ENCODE assay signal across 8 cellular contexts in the genomic region with DNA sequence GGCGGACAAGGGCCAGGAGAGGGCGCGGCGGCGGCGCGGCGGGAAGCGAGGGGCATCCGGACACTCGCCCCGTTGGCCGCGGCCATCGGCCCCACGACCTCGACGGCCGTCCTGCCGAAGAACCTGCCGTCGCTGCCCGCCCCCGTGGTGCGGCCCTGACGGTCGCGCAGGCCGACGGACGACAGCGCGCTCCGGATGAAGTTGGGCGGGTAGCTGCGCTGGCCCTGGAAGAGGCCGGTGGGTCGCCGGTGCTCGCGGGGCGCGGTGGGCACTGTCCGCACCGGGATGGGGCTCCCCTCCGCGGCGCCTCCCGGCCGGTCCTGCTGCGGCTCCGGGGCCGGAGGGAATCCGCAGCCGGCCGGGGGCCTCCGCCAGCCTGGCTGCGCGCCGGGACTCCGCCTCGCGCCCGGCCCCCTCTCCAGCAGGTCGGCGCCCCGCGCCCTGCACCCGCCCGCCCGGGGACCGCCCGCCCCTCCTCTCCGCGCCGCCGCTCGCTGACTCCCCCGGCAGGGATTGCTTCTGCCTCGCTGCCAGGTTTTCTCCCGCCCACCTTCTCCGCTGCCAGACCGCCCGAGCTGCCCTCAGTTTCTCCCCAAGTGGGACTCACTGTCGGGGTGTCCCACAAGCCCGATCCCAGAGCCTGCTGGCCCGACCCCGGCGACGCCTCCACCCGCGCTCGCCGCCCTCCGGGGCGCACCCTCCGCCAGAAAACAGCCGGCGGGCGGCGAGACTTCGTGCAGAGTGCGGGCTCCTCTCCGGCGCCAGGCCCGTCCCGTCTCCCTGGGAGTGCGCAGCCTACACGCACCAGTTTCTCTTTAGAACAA. TPM values are rescaled to one million over a fixed set of nuclear protein-coding genes. Genes with fewer than 3 reads are reported as not detected.
DNase-seq lines count a peak whose midpoint lies in the region; ATAC-seq and TF ChIP-seq lines count a peak whose summit lies in the region.
"Not testable (repeated sequence)": the region's sequence is repeated elsewhere in the genome, so short reads cannot be mapped to it uniquely, and the experiment has no call there.

No MANE protein-coding gene starts in this region.

- CTCF ChIA-PET in activated naive CD4-positive, alpha-beta T cell treated with anti-CD3 and anti-CD28 coated beads for 36 hours (lab: Charles Lee), result not testable (repeated sequence)

- H3K4me3 ChIP-seq in AG10803 (ENCODE audit: low read length) (peak overlapping the region; percentile 43), HL-60 (replicated peaks; ENCODE audit: insufficient read depth, low read length) (peak overlapping the region; percentile 36), endodermal cell (ENCODE audit: low read length) (peak overlapping the region; percentile 53), iPS DF 6.9 (ENCODE audit: low read length) (peak overlapping the region; percentile 9; the same call in 1 of the 2 replicates)

- H3K4me1 ChIP-seq in endodermal cell (ENCODE audit: control insufficient read depth, insufficient read depth, low read length); iPS DF 6.9 (ENCODE audit: control insufficient read depth, insufficient read depth, low read length): not testable (repeated sequence)

- H3K4me3 Mint-ChIP-seq in T-helper 2 cell treated with Interferon-gamma antibody and Interleukin-4, amounts not matched to agents 5 μg/mL and 100 μg/mL, for 36 hours, result peak overlapping the region; percentile 52
- peak overlapping the region; percentile 73 for H3K4me3 Mint-ChIP-seq in activated naive CD4-positive, alpha-beta T cell treated with anti-CD3 and anti-CD28 coated beads for 36 hours
- peak overlapping the region; percentile 56 for H3K4me3 Mint-ChIP-seq in endodermal cell
- peak overlapping the region; percentile 42 for H3K4me3 Mint-ChIP-seq in natural killer cell treated with Interleukin-12 subunit alpha and Interleukin-12 subunit beta and Interleukin-15 and Interleukin-18, amount 100 ng/mL, for 72 hours

- TF ChIP-seq CTCF in AG10803 (conservative IDR thresholded peaks at IDR 0.05; ENCODE audit: low read length); HL-60 (IDR thresholded peaks at IDR 0.05; ENCODE audit: insufficient read depth, low read length): not testable (repeated sequence)
- TF ChIP-seq CTCF in endodermal cell (conservative IDR thresholded peaks at IDR 0.05), result peak; percentile 10

- 0 to 1% methylated on average over 6 to 109 of the region's 109 CpGs for WGBS in endodermal cell (ENCODE audit: insufficient coverage in 1 of 2, insufficient read length in 1 of 2), 2 experiments
- no CpG with 5 or more reads among the region's 109 CpGs for WGBS in iPS DF 6.9 (ENCODE audit: insufficient coverage, insufficient read length)

- not testable (repeated sequence) for H3K27ac Mint-ChIP-seq in T-helper 2 cell treated with Interferon-gamma antibody and Interleukin-4, amounts not matched to agents 5 μg/mL and 100 μg/mL, for 36 hours; activated naive CD4-positive, alpha-beta T cell treated with anti-CD3 and anti-CD28 coated beads for 36 hours; endodermal cell; natural killer cell treated with Interleukin-12 subunit alpha and Interleukin-12 subunit beta and Interleukin-15 and Interleukin-18, amount 100 ng/mL, for 72 hours

- H3K36me3 Mint-ChIP-seq in T-helper 2 cell treated with Interferon-gamma antibody and Interleukin-4, amounts not matched to agents 5 μg/mL and 100 μg/mL, for 36 hours (ENCODE audit: low read depth); activated naive CD4-positive, alpha-beta T cell treated with anti-CD3 and anti-CD28 coated beads for 36 hours (ENCODE audit: low read depth); endodermal cell (ENCODE audit: low read depth); natural killer cell treated with Interleukin-12 subunit alpha and Interleukin-12 subunit beta and Interleukin-15 and Interleukin-18, amount 100 ng/mL, for 72 hours: not testable (repeated sequence)

- intact Hi-C loops in activated naive CD4-positive, alpha-beta T cell treated with anti-CD3 and anti-CD28 coated beads for 36 hours (cut with micrococcal nuclease), result not testable (repeated sequence)

- H3K27me3 Mint-ChIP-seq in T-helper 2 cell treated with Interferon-gamma antibody and Interleukin-4, amounts not matched to agents 5 μg/mL and 100 μg/mL, for 36 hours (ENCODE audit: low read depth), result peaks cover 27% of the 10 kb centered on the region
- H3K27me3 Mint-ChIP-seq in activated naive CD4-positive, alpha-beta T cell treated with anti-CD3 and anti-CD28 coated beads for 36 hours (ENCODE audit: low read depth); natural killer cell treated with Interleukin-12 subunit alpha and Interleukin-12 subunit beta and Interleukin-15 and Interleukin-18, amount 100 ng/mL, for 72 hours: not testable (repeated sequence)
- H3K27me3 Mint-ChIP-seq in endodermal cell (ENCODE audit: insufficient read depth), result peaks cover 38% of the 10 kb centered on the region

- H3K4me1 Mint-ChIP-seq in T-helper 2 cell treated with Interferon-gamma antibody and Interleukin-4, amounts not matched to agents 5 μg/mL and 100 μg/mL, for 36 hours (ENCODE audit: low read depth); activated naive CD4-positive, alpha-beta T cell treated with anti-CD3 and anti-CD28 coated beads for 36 hours (ENCODE audit: low read depth); endodermal cell; natural killer cell treated with Interleukin-12 subunit alpha and Interleukin-12 subunit beta and Interleukin-15 and Interleukin-18, amount 100 ng/mL, for 72 hours (ENCODE audit: low read depth in 2 of 2): not testable (repeated sequence)

- not testable (repeated sequence) for H3K9ac ChIP-seq in endodermal cell (ENCODE audit: extremely low read depth, low read length, poor library complexity, severe bottlenecking)

- H3K27ac ChIP-seq in HL-60 (replicated peaks); endodermal cell (ENCODE audit: low read depth, low read length); iPS DF 6.9 (ENCODE audit: low read length): not testable (repeated sequence)

- not testable (repeated sequence) for H3K9me3 Mint-ChIP-seq in T-helper 2 cell treated with Interferon-gamma antibody and Interleukin-4, amounts not matched to agents 5 μg/mL and 100 μg/mL, for 36 hours; activated naive CD4-positive, alpha-beta T cell treated with anti-CD3 and anti-CD28 coated beads for 36 hours; endodermal cell; natural killer cell treated with Interleukin-12 subunit alpha and Interleukin-12 subunit beta and Interleukin-15 and Interleukin-18, amount 100 ng/mL, for 72 hours

- ATAC-seq in natural killer cell treated with Interleukin-12 subunit alpha and Interleukin-12 subunit beta and Interleukin-15 and Interleukin-18, amount 100 ng/mL, for 72 hours, result peak; percentile 62 to 65

- not testable (repeated sequence) for H3K27me3 ChIP-seq in HL-60 (ENCODE audit: insufficient read depth, poor library complexity, severe bottlenecking); iPS DF 6.9 (ENCODE audit: control insufficient read depth, insufficient read depth, low read length)
- peaks cover 38% of the 10 kb centered on the region for H3K27me3 ChIP-seq in endodermal cell (ENCODE audit: control insufficient read depth, insufficient read depth, low read length, poor library complexity, severe bottlenecking)

- not testable (repeated sequence) for H3K9me3 ChIP-seq in endodermal cell (ENCODE audit: control insufficient read depth, low read length); iPS DF 6.9 (ENCODE audit: control insufficient read depth, insufficient read depth, low read length)

- DNase-seq in AG10803 (ENCODE audit: low read depth), result peak; percentile 12
- DNase-seq in HL-60 (ENCODE audit: low read depth in 1 of 2, low spot score in 1 of 2); T-helper 2 cell treated with Interferon-gamma antibody and Interleukin-4, amounts not matched to agents 5 μg/mL and 100 μg/mL, for 36 hours (ENCODE audit: low spot score); iPS DF 6.9 (ENCODE audit: low read depth, low spot score); natural killer cell treated with Interleukin-12 subunit alpha and Interleukin-12 subunit beta and Interleukin-15 and Interleukin-18, amount 100 ng/mL, for 72 hours (ENCODE audit: low spot score): not testable (repeated sequence)
- peak; percentile 23 for DNase-seq in activated naive CD4-positive, alpha-beta T cell treated with anti-CD3 and anti-CD28 coated beads for 36 hours
- peak; percentile 75 for DNase-seq in endodermal cell
- peak; percentile 2 to 7 for DNase-seq in stimulated activated CD4-positive, alpha-beta T cell treated with anti-CD3 and anti-CD28 coated beads, Interleukin-4, amount 100 ng/mL, for 4 hours

- not testable (repeated sequence) for H3K36me3 ChIP-seq in endodermal cell (ENCODE audit: control insufficient read depth, insufficient read depth, low read length); iPS DF 6.9 (ENCODE audit: control insufficient read depth, insufficient read depth, low read length)

RNA-seq across cellular contexts. Expression of gene WASHC1, which starts 44.0 kb away (rescaled TPM):
- total RNA-seq in activated naive CD4-positive, alpha-beta T cell treated with anti-CD3 and anti-CD28 coated beads for 36 hours, result 10 to 100 TPM; 20.6 to 24.1 TPM
- 10 to 100 TPM; 21.4 to 23.4 TPM for total RNA-seq in endodermal cell
- 23.5 TPM for polyA plus RNA-seq in endodermal cell (2013, experiment 1 of 2)
- 21.1 TPM for polyA plus RNA-seq in endodermal cell (2013, experiment 2 of 2)
- 10 to 100 TPM; 12.4 to 17.5 TPM for total RNA-seq in natural killer cell treated with Interleukin-12 subunit alpha and Interleukin-12 subunit beta and Interleukin-15 and Interleukin-18, amount 100 ng/mL, for 72 hours

RNA-seq across cellular contexts. Expression of gene FOXD4, which starts 44.9 kb away (rescaled TPM):
- total RNA-seq in activated naive CD4-positive, alpha-beta T cell treated with anti-CD3 and anti-CD28 coated beads for 36 hours, result not detected
- total RNA-seq in endodermal cell, result under 1 TPM in 1 of 2 donors, not detected in 1; 0.26 TPM
- polyA plus RNA-seq in endodermal cell (2013, experiment 1 of 2), result 0.14 TPM
- polyA plus RNA-seq in endodermal cell (2013, experiment 2 of 2), result not detected
- under 1 TPM; 0.21 to 0.22 TPM for total RNA-seq in natural killer cell treated with Interleukin-12 subunit alpha and Interleukin-12 subunit beta and Interleukin-15 and Interleukin-18, amount 100 ng/mL, for 72 hours
